Comparison of ENCODE assay signal across 10 cellular contexts in the genomic region with DNA sequence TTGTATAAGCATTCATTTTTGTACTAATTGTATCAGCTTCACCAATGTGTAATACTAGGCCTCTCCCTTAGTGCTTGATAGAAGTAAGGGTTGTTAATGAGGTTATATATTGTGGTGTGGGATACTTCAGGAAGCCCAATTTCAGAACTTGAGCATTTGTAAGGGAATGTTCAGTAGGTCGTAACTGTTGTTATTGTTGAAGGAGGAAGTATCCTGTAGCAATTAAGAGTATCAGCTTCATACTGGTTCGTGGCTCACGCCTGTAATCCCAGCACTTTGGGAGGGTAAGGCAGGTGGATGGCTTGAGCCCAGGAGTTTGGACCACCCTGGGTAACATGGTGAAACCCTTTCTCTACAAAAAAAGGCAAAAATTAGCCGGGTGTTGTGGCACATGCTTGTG. TPM values are rescaled to one million over a fixed set of nuclear protein-coding genes. Genes with fewer than 3 reads are reported as not detected.
A peak's percentile ranks its signal among the peaks of the same experiment; 100 is the strongest.
DNase-seq lines count a peak whose midpoint lies in the region; ATAC-seq, FAIRE-seq and TF ChIP-seq lines count a peak whose summit lies in the region.
"Had no signal": no experiment of that assay in that cellular context is flagged by ENCODE, and none has a peak within 500 bp of the region (broad histone marks: within the 10 kb centered on the region; RNA-seq: fewer than 3 reads in every experiment).

No MANE protein-coding gene starts in this region.

- FAIRE-seq in GM12878 (lab: Jason Lieb, UNC): no peak
- FAIRE-seq: K562 had no signal

- no peak overlapping the region for H3K4me3 ChIP-seq in GM12878
- no peak overlapping the region for H3K4me3 ChIP-seq in muscle layer of duodenum (ENCODE audit: low read depth in 1 of 2, low read length in 2 of 2)
- H3K4me3 ChIP-seq in upper lobe of left lung: no peak overlapping the region
- H3K4me3 ChIP-seq in MM.1S (ENCODE audit: low read length): no peak overlapping the region
- H3K4me3 ChIP-seq: K562 had no signal

- peaks cover 12 to 17% of the 10 kb centered on the region in 2 donors for H3K36me3 Mint-ChIP-seq in activated T-cell treated with anti-CD3 and anti-CD28 coated beads, Interleukin-2, amount 50 U/mL, for 72 hours (ENCODE audit: insufficient read depth in 2 of 2)
- peaks cover 7% of the 10 kb centered on the region for H3K36me3 Mint-ChIP-seq in activated T-cell treated with anti-CD3 and anti-CD28 coated beads, Interleukin-2, amount 50 U/mL, for 4 hours (ENCODE audit: insufficient read depth)

- no peak for TF ChIP-seq CTCF in GM12878 (IDR thresholded peaks at IDR 0.05 in 2 of 3, conservative IDR thresholded peaks at IDR 0.05 in 1 of 3; ENCODE audit: control insufficient read depth in 2 of 3, extremely low read depth in 1 of 3, insufficient read depth in 1 of 3, low read depth in 3 of 3, low read length in 3 of 3)
- TF ChIP-seq CTCF in upper lobe of left lung (IDR thresholded peaks at IDR 0.05): no peak
- no peak for TF ChIP-seq CTCF in MM.1S (IDR thresholded peaks at IDR 0.05; ENCODE audit: low read length)

- ATAC-seq in activated T-cell treated with anti-CD3 and anti-CD28 coated beads, Interleukin-2, amount 50 U/mL, for 72 hours (replicated peaks in 1 of 2): no peak
- ATAC-seq in GM12878: peak; percentile 13; the same call in 2 of the 3 replicates
- ATAC-seq in upper lobe of left lung (ENCODE audit: low FRiP score in 2 of 2): no peak
- ATAC-seq in HG02938 (IDR thresholded peaks at IDR 0.05; ENCODE audit: unreplicated experiment): no peak
- ATAC-seq in activated T-cell treated with anti-CD3 and anti-CD28 coated beads, Interleukin-2, amount 50 U/mL, for 4 hours: no peak
- ATAC-seq: K562 had no signal

- H3K9me3 ChIP-seq in GM12878 (replicated peaks; ENCODE audit: control insufficient read depth, insufficient read depth, low read length) (no peaks in the 10 kb centered on the region; the same call in 1 of the 3 replicates), muscle layer of duodenum (ENCODE audit: control insufficient read depth in 1 of 2, low read length in 2 of 2) (no peaks in the 10 kb centered on the region), upper lobe of left lung (no peaks in the 10 kb centered on the region), MM.1S (replicated peaks; ENCODE audit: insufficient read depth, low read length) (no peaks in the 10 kb centered on the region)

- H3K4me2 ChIP-seq in GM12878 (ENCODE audit: control insufficient read depth, insufficient read depth) (peak overlapping the region; percentile 57), MM.1S (ENCODE audit: low read depth, low read length) (no peak overlapping the region)

- H3K9me3 Mint-ChIP-seq in activated T-cell treated with anti-CD3 and anti-CD28 coated beads, Interleukin-2, amount 50 U/mL, for 72 hours: peaks cover 4 to 6% of the 10 kb centered on the region in 2 donors
- H3K9me3 Mint-ChIP-seq in activated T-cell treated with anti-CD3 and anti-CD28 coated beads, Interleukin-2, amount 50 U/mL, for 4 hours: no peaks in the 10 kb centered on the region

- intact Hi-C loops in GM12878 (cut with micrococcal nuclease; ENCODE audit: unreplicated experiment): no loop called here

- H3K4me3 Mint-ChIP-seq in activated T-cell treated with anti-CD3 and anti-CD28 coated beads, Interleukin-2, amount 50 U/mL, for 72 hours: peak overlapping the region; percentile 32 to 90
- H3K4me3 Mint-ChIP-seq in activated T-cell treated with anti-CD3 and anti-CD28 coated beads, Interleukin-2, amount 50 U/mL, for 4 hours: no peak overlapping the region

- DNase-seq in activated T-cell treated with anti-CD3 and anti-CD28 coated beads, Interleukin-2, amount 50 U/mL, for 72 hours: no peak
- no peak for DNase-seq in activated T-cell treated with anti-CD3 and anti-CD28 coated beads, Interleukin-2, amount 50 U/mL, for 1 hour
- no peak for DNase-seq in GM12878 (ENCODE audit: low read depth, low spot score)
- DNase-seq in upper lobe of left lung: no peak
- DNase-seq in activated T-cell treated with anti-CD3 and anti-CD28 coated beads, Interleukin-2, amount 50 U/mL, for 4 hours: no peak
- no peak for DNase-seq in MM.1S
- DNase-seq: NCI-H2171 treated with DMSO at 0.1 percent for 48 hours had no signal

- peak overlapping the region; percentile 99 for H3K27ac Mint-ChIP-seq in activated T-cell treated with anti-CD3 and anti-CD28 coated beads, Interleukin-2, amount 50 U/mL, for 72 hours

- POLR2A ChIA-PET in GM12878 (lab: Charles Lee): interaction anchor here (0.6 to 1.2 kb wide), 3 partner anchors 16 to 67 kb away, joined by 3 to 6 read pairs (median 4); a partner anchor contains a TSS

- no peaks in the 10 kb centered on the region for H3K27me3 ChIP-seq in GM12878 (replicated peaks in 1 of 2; ENCODE audit: control insufficient read depth in 2 of 2, insufficient read depth in 2 of 2, low read length in 1 of 2)
- H3K27me3 ChIP-seq in muscle layer of duodenum (ENCODE audit: low read depth, low read length): no peaks in the 10 kb centered on the region
- H3K27me3 ChIP-seq in upper lobe of left lung: no peaks in the 10 kb centered on the region
- H3K27me3 ChIP-seq in MM.1S (replicated peaks; ENCODE audit: insufficient read depth, low read length): no peaks in the 10 kb centered on the region

- H3K27me3 Mint-ChIP-seq in activated T-cell treated with anti-CD3 and anti-CD28 coated beads, Interleukin-2, amount 50 U/mL, for 72 hours (ENCODE audit: low read depth): no peaks in the 10 kb centered on the region
- no peaks in the 10 kb centered on the region for H3K27me3 Mint-ChIP-seq in activated T-cell treated with anti-CD3 and anti-CD28 coated beads, Interleukin-2, amount 50 U/mL, for 4 hours (ENCODE audit: low read depth)

- in situ Hi-C loops in GM12878 (cut with MboI): no loop called here

- H3K36me3 ChIP-seq in GM12878 (ENCODE audit: control insufficient read depth in 2 of 2, insufficient read depth in 2 of 2, low read length in 1 of 2) (peaks cover 0 to 3% of the 10 kb centered on the region in 2 experiments; a peak in 1 of 4 replicates), muscle layer of duodenum (ENCODE audit: control insufficient read depth in 1 of 2, insufficient read depth in 2 of 2, low read length in 2 of 2) (peaks cover 0 to 4% of the 10 kb centered on the region in 2 donors), upper lobe of left lung (peaks cover 0 to 3% (median 0%) of the 10 kb centered on the region in 4 donors), MM.1S (replicated peaks; ENCODE audit: insufficient read depth, low read length) (no peaks in the 10 kb centered on the region)

- no peaks in the 10 kb centered on the region for H3K9me2 ChIP-seq in MM.1S (replicated peaks; ENCODE audit: insufficient read depth, low read length)

- H4K20me1 ChIP-seq in GM12878 (ENCODE audit: control insufficient read depth, insufficient read depth) (no peaks in the 10 kb centered on the region; the same call in 1 of the 2 replicates), MM.1S (ENCODE audit: insufficient read depth, low read length) (no peaks in the 10 kb centered on the region)

- H3K27ac ChIP-seq in GM12878 (ENCODE audit: control insufficient read depth, insufficient read depth) (peak overlapping the region; percentile 73), muscle layer of duodenum (ENCODE audit: low read length) (peak overlapping the region; percentile 45), upper lobe of left lung (peak overlapping the region; percentile 5 to 56 (median 40)), MM.1S (ENCODE audit: low read length) (no peak overlapping the region)

- no peak for TF ChIP-seq RAD21 in GM12878 (IDR thresholded peaks at IDR 0.05; ENCODE audit: insufficient read depth, low read depth, low read length)

- 20% methylated on average over 4 of the region's 4 CpGs for WGBS in GM12878 (ENCODE audit: insufficient coverage, insufficient replicate concordance, low lambda C conversion rate, missing lambda C conversion rate)
- 57 to 58% methylated on average over 4 of the region's 4 CpGs for WGBS in upper lobe of left lung, 2 donors

- no peaks in the 10 kb centered on the region for H3F3A ChIP-seq in MM.1S (ENCODE audit: insufficient read depth, low read length)

- H2AFZ ChIP-seq in GM12878 (ENCODE audit: control insufficient read depth, low read depth, low read length) (no peak overlapping the region), MM.1S (ENCODE audit: low read length) (no peak overlapping the region)

- CTCF ChIA-PET in GM12878 (lab: Yijun Ruan, JAX): no interaction called here

- SMC1A ChIA-PET in GM12878 (lab: Charles Lee; ENCODE audit: uncharacterized antibody, unreplicated experiment): interaction anchor here (1.0 kb wide), 1 partner anchor 22 kb away, joined by 3 read pairs; no protein-coding TSS in a partner anchor

- BruUV-seq in GM12878 (replicated peaks; lab: Mats Ljungman, UMichigan): no TSS peak

- H3K79me2 ChIP-seq in GM12878 (ENCODE audit: control insufficient read depth, insufficient read depth, low read length) (peaks cover 79% of the 10 kb centered on the region), MM.1S (ENCODE audit: low read length) (peaks cover 86% of the 10 kb centered on the region)

- TF ChIP-seq POLR2A in GM12878 (IDR thresholded peaks at IDR 0.05; ENCODE audit: low read depth, low read length) (no peak), upper lobe of left lung (IDR thresholded peaks at IDR 0.05) (no peak)

- RAD21 ChIA-PET in GM12878 (lab: Charles Lee; ENCODE audit: unreplicated experiment): interaction anchor here (0.6 kb wide), 1 partner anchor 185 kb away, joined by 3 read pairs; a partner anchor contains a TSS

- no peak for TF ChIP-seq EP300 in GM12878 (IDR thresholded peaks at IDR 0.05; ENCODE audit: borderline replicate concordance in 1 of 2, control insufficient read depth in 1 of 2, low read depth in 2 of 2, low read length in 2 of 2)
- TF ChIP-seq EP300 in upper lobe of left lung (IDR thresholded peaks at IDR 0.05): no peak

- H3K4me1 ChIP-seq in GM12878 (ENCODE audit: control insufficient read depth, insufficient read depth, low read length): peaks cover 32% of the 10 kb centered on the region
- peaks cover 18 to 53% of the 10 kb centered on the region in 2 donors for H3K4me1 ChIP-seq in muscle layer of duodenum (ENCODE audit: control insufficient read depth in 1 of 2, insufficient read depth in 2 of 2, low read length in 2 of 2)
- peaks cover 67 to 79% (median 71%) of the 10 kb centered on the region in 4 donors for H3K4me1 ChIP-seq in upper lobe of left lung
- no peaks in the 10 kb centered on the region for H3K4me1 ChIP-seq in MM.1S (ENCODE audit: low read length)

- no peak overlapping the region for H3K9ac ChIP-seq in GM12878 (ENCODE audit: control insufficient read depth, insufficient read depth, low read length)
- H3K9ac ChIP-seq in MM.1S (ENCODE audit: low read length): no peak overlapping the region

- peaks cover 91% of the 10 kb centered on the region for H3K4me1 Mint-ChIP-seq in activated T-cell treated with anti-CD3 and anti-CD28 coated beads, Interleukin-2, amount 50 U/mL, for 72 hours (ENCODE audit: low read depth)
- H3K4me1 Mint-ChIP-seq in activated T-cell treated with anti-CD3 and anti-CD28 coated beads, Interleukin-2, amount 50 U/mL, for 4 hours (ENCODE audit: low read depth): peaks cover 79% of the 10 kb centered on the region

RNA-seq across cellular contexts. Expression of a gene that starts 30.6 kb away (rescaled TPM):
- 100 to 1,000 TPM; 177 to 184 TPM for total RNA-seq in activated T-cell treated with anti-CD3 and anti-CD28 coated beads, Interleukin-2, amount 50 U/mL, for 72 hours
- total RNA-seq in GM12878 (2013; cell fraction: nucleolus; rRNA removed): 229 and 246 TPM in 2 replicates
- 124 and 140 TPM in 2 replicates for total RNA-seq in GM12878 (2014; rRNA removed)
- 222 and 234 TPM in 2 replicates for total RNA-seq in GM12878 (2014; rRNA removed; fragmentation: Illumina TruSeq; extraction: Trizol)
- 118 and 122 TPM in 2 replicates for total RNA-seq in GM12878 (2021)
- 52.6 TPM for polyA plus RNA-seq in GM12878 (2011; ENCODE audit: low read depth)
- 110 and 149 TPM in 2 replicates for polyA plus RNA-seq in GM12878 (2011; rRNA removed)
- polyA plus RNA-seq in GM12878 (2011; cell fraction: cytosol; rRNA removed): 45.3 and 51.0 TPM in 2 replicates
- polyA plus RNA-seq in GM12878 (2011; cell fraction: nucleus; rRNA removed): 114 and 372 TPM in 2 replicates
- 61.3 and 79.2 TPM in 2 replicates for polyA plus RNA-seq in GM12878 (2012)
- polyA plus RNA-seq in GM12878 (2014; fragmentation: Illumina TruSeq; extraction: Trizol): 250 and 338 TPM in 2 replicates
- 10 to 100 TPM; 65.2 to 66.6 TPM for polyA plus RNA-seq in GM12878 (2014; fragmentation: Nextera tagmentation; extraction: Ambion mirVana)
- polyA plus RNA-seq in GM12878 (2014; rRNA removed): 96.6 and 115 TPM in 2 replicates
- 100 to 1,000 TPM in 1 of 2 experiments, 10 to 100 TPM in 1; 99.6 to 103 TPM for polyA plus RNA-seq in GM12878 (2016; fragmentation: Nextera tagmentation; extraction: Ambion mirVana)
- polyA minus RNA-seq in GM12878 (2011; rRNA and poly(A)+ RNA removed): 168 and 218 TPM in 2 replicates
- polyA minus RNA-seq in GM12878 (2011; cell fraction: cytosol; rRNA and poly(A)+ RNA removed): 52.7 and 66.6 TPM in 2 replicates
- 106 and 330 TPM in 2 replicates for polyA minus RNA-seq in GM12878 (2011; cell fraction: nucleus; rRNA and poly(A)+ RNA removed)
- total RNA-seq in upper lobe of left lung: 100 to 1,000 TPM; 216 to 502 (median 344) TPM
- total RNA-seq in activated T-cell treated with anti-CD3 and anti-CD28 coated beads, Interleukin-2, amount 50 U/mL, for 4 hours: 10 to 100 TPM; 83.1 to 96.0 (median 91.4) TPM
